2 cellular contexts compared by ENCODE assay signal in the genomic region with DNA sequence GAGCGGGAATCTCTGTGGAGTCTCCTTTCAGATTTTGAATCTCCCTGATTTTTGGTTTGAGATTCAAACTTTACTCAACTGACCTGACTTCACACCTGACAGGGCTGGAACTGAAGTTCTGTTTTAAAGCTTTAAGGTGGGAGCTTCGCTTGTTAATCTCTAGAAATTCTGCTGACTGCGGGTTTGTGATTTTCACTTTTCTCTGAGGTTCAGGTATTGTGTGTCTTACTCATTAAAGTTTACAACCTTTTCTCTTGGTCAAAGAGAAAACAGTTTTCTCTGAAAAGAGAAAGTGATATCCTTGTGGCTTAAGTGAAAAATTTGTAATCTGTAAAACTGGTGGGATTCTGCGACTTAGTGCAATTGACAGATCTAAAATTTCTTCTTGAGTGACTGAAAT.
A peak's percentile ranks its signal among the peaks of the same experiment; 100 is the strongest.
TF ChIP-seq lines count a peak whose summit lies in the region.

No MANE protein-coding gene starts in this region.

TF ChIP-seq in HepG2, 621 proteins besides CTCF, POLR2A, EP300 and RAD21:
- TF ChIP-seq MAFK (conservative IDR thresholded peaks at IDR 0.05 in 1 of 2, IDR thresholded peaks at IDR 0.05 in 1 of 2; ENCODE audit: low read length in 2 of 2) (peak; percentile 22 to 54; a peak in 2 of 4 replicates), ZSCAN22 (CRISPR knock-in tag; IDR thresholded peaks at IDR 0.05) (no peak)

TF ChIP-seq in K562, 482 proteins besides CTCF, POLR2A, EP300 and RAD21:
- TF ChIP-seq MCM7 (IDR thresholded peaks at IDR 0.05) = no peak
- no peak for TF ChIP-seq LEF1 (IDR thresholded peaks at IDR 0.05)
- TF ChIP-seq, protein P1, sequence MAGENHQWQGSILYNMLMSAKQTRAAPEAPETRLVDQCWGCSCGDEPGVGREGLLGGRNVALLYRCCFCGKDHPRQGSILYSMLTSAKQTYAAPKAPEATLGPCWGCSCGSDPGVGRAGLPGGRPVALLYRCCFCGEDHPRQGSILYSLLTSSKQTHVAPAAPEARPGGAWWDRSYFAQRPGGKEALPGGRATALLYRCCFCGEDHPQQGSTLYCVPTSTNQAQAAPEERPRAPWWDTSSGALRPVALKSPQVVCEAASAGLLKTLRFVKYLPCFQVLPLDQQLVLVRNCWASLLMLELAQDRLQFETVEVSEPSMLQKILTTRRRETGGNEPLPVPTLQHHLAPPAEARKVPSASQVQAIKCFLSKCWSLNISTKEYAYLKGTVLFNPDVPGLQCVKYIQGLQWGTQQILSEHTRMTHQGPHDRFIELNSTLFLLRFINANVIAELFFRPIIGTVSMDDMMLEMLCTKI (IDR thresholded peaks at IDR 0.05; ENCODE audit: partially characterized antibody) = no peak
- no peak for TF ChIP-seq BRCA1 (IDR thresholded peaks at IDR 0.05)
- TF ChIP-seq BRCA1 (CRISPR knock-in tag; IDR thresholded peaks at IDR 0.05) = no peak
- TF ChIP-seq ZNF316 (IDR thresholded peaks at IDR 0.05) = peak; percentile 33; the same call in 1 of the 2 replicates
